Comparison of ENCODE assay signal across 16 cellular contexts in the genomic region with DNA sequence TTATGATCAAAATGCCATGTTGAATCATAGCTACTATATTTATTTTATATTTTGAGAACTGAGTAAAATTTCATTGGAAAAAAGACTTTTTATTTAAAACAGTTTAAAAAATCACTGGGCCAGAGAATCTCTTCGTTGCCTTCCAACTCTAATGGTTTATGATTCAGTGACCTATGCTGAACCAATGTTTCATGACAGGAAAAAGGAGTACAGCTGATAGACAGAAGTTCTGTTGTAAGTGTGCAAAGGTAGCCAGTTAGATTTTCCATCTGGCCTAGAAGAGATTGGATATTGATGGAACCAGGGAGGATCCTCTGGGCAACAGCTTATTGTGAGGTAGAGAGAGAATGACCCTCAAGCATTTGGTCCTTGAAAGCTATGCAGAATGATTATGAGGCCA.
"Had no signal": no experiment of that assay in that cellular context is flagged by ENCODE, and none has a peak within 500 bp of the region (broad histone marks: within the 10 kb centered on the region; RNA-seq: fewer than 3 reads in every experiment).

No MANE protein-coding gene starts in this region.

- DNase-seq: activated CD4-positive, alpha-beta T cell treated with anti-CD3 and anti-CD28 coated beads, Interleukin-2, amount 50 U/mL, for 4 hours; activated CD4-positive, CD25-positive, alpha-beta regulatory T cell treated with anti-CD3 and anti-CD28 coated beads, Interleukin-2, amount 50 U/mL, for 72 hours; activated CD8-positive, alpha-beta memory T cell treated with anti-CD3 and anti-CD28 coated beads, Interleukin-2, amount 10 ng/mL, durations not matched to agents 7 days and 5 days; activated gamma-delta T cell; activated naive CD8-positive, alpha-beta T cell treated with anti-CD3 and anti-CD28 coated beads for 36 hours; activated T-cell treated with anti-CD3 and anti-CD28 coated beads, Interleukin-2, amount 50 U/mL, for 4 hours; central memory CD4-positive, alpha-beta T cell; effector memory CD8-positive, alpha-beta T cell; left ventricle myocardium superior; mesendoderm; stimulated activated CD4-positive, alpha-beta T cell treated with anti-CD3 and anti-CD28 coated beads, Interleukin-15, amount 100 ng/mL, for 24 hours; stimulated activated CD4-positive, alpha-beta T cell treated with anti-CD3 and anti-CD28 coated beads, Interleukin-4, amount 100 ng/mL, for 24 hours had no signal

- H3K27ac Mint-ChIP-seq: activated CD8-positive, alpha-beta memory T cell treated with anti-CD3 and anti-CD28 coated beads, Interleukin-2, amount 10 ng/mL, durations not matched to agents 7 days and 5 days; activated naive CD8-positive, alpha-beta T cell treated with anti-CD3 and anti-CD28 coated beads for 36 hours; effector memory CD8-positive, alpha-beta T cell; stimulated activated naive CD8-positive, alpha-beta T cell treated with anti-CD3 and anti-CD28 coated beads, Interleukin-15, Interleukin-2, amounts not matched to agents 100 ng/mL and 50 ng/mL, for 24 hours; T-helper 2 cell treated with Interferon-gamma antibody and Interleukin-4, amounts not matched to agents 5 μg/mL and 100 μg/mL, for 36 hours had no signal

- H3K4me1 ChIP-seq: ascending aorta had no signal

- ATAC-seq: activated CD8-positive, alpha-beta memory T cell treated with anti-CD3 and anti-CD28 coated beads, Interleukin-2, amount 10 ng/mL, durations not matched to agents 7 days and 5 days; activated T-cell treated with anti-CD3 and anti-CD28 coated beads, Interleukin-2, amount 50 U/mL, for 4 hours; effector memory CD8-positive, alpha-beta T cell; gastroesophageal sphincter; left ventricle myocardium superior had no signal

- H3K36me3 ChIP-seq: ascending aorta, gastroesophageal sphincter had no signal

- H3K27me3 ChIP-seq: ascending aorta, gastroesophageal sphincter had no signal

- H3K9me3 ChIP-seq: ascending aorta, gastroesophageal sphincter had no signal

- H3K9me3 Mint-ChIP-seq: activated naive CD8-positive, alpha-beta T cell treated with anti-CD3 and anti-CD28 coated beads for 36 hours; stimulated activated naive CD8-positive, alpha-beta T cell treated with anti-CD3 and anti-CD28 coated beads, Interleukin-15, Interleukin-2, amounts not matched to agents 100 ng/mL and 50 ng/mL, for 24 hours had no signal

- H3K36me3 Mint-ChIP-seq: activated CD8-positive, alpha-beta memory T cell treated with anti-CD3 and anti-CD28 coated beads, Interleukin-2, amount 10 ng/mL, durations not matched to agents 7 days and 5 days; activated naive CD8-positive, alpha-beta T cell treated with anti-CD3 and anti-CD28 coated beads for 36 hours had no signal

- H3K27ac ChIP-seq: ascending aorta, gastroesophageal sphincter had no signal

- H3K4me3 ChIP-seq: ascending aorta, gastroesophageal sphincter had no signal
